Comparison of ENCODE assay signal across 18 cellular contexts in the genomic region with DNA sequence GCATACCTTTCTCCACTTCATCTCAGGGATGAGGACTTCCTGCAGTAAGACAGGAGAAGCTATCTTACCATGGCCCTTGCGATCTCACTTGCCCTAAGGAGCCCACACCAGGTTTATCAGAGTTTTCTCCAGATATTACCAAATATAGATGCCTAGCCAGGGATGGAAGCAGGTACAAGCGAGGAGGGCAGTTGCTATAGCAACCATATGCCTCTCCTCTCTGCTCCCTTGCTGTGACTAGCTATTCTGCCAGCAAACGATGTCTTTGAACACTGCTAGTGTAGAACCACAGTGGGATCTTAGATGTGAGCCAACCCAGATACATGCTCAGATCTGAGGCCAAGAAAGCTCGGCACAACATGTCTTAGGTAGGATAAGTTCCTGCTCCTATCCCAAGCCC. TPM values are rescaled to one million over a fixed set of nuclear protein-coding genes. Genes with fewer than 3 reads are reported as not detected.
DNase-seq lines count a peak whose midpoint lies in the region; ATAC-seq and TF ChIP-seq lines count a peak whose summit lies in the region.
"Had no signal": no experiment of that assay in that cellular context is flagged by ENCODE, and none has a peak within 500 bp of the region (broad histone marks: within the 10 kb centered on the region; RNA-seq: fewer than 3 reads in every experiment).

No MANE protein-coding gene starts in this region.

- peaks cover 23% of the 10 kb centered on the region for H3K4me1 Mint-ChIP-seq in neural progenitor cell
- peaks cover 0 to 6% of the 10 kb centered on the region in 2 donors for H3K4me1 Mint-ChIP-seq in effector memory CD8-positive, alpha-beta T cell (ENCODE audit: low read depth in 2 of 2)

- no peaks in the 10 kb centered on the region for H3K36me3 Mint-ChIP-seq in neural progenitor cell
- peaks cover 3% of the 10 kb centered on the region for H3K36me3 Mint-ChIP-seq in effector memory CD8-positive, alpha-beta T cell (ENCODE audit: insufficient read depth)
- H3K36me3 Mint-ChIP-seq: CD4-positive, CD25-positive, alpha-beta regulatory T cell had no signal

- H3K4me2 ChIP-seq in neural progenitor cell, result no peak overlapping the region
- H3K4me2 ChIP-seq: KMS-11, PC-9 had no signal

- H3K27ac Mint-ChIP-seq in neural progenitor cell, result peak overlapping the region; percentile 27
- no peak overlapping the region for H3K27ac Mint-ChIP-seq in effector memory CD8-positive, alpha-beta T cell

- H3K9ac ChIP-seq in neural progenitor cell, result no peak overlapping the region
- H3K9ac ChIP-seq: KMS-11 had no signal

- H3K27me3 Mint-ChIP-seq in neural progenitor cell (ENCODE audit: insufficient read depth, low read depth), result peaks cover 14% of the 10 kb centered on the region
- H3K27me3 Mint-ChIP-seq in effector memory CD8-positive, alpha-beta T cell, result peaks cover 0 to 28% of the 10 kb centered on the region in 2 donors

- no peak overlapping the region for H3K4me3 ChIP-seq in Jurkat, Clone E6-1 (ENCODE audit: low read length)
- H3K4me3 ChIP-seq in neural progenitor cell (no peak overlapping the region), transverse colon (no peak overlapping the region), WERI-Rb-1 (ENCODE audit: low read depth, low read length) (no peak overlapping the region)
- H3K4me3 ChIP-seq: PC-9 had no signal

- H2AFZ ChIP-seq in neural progenitor cell (replicated peaks), result no peak overlapping the region
- H2AFZ ChIP-seq: PC-9 had no signal

- no peak for TF ChIP-seq POLR2A in transverse colon (IDR thresholded peaks at IDR 0.05)

- H3K4me1 ChIP-seq in neural progenitor cell (peaks cover 8% of the 10 kb centered on the region), transverse colon (no peaks in the 10 kb centered on the region)

- WGBS in transverse colon (ENCODE audit: low coverage in 1 of 2), 2 donors, result 79 to 82% methylated on average over 2 to 4 of the region's 4 CpGs

- H3K4me3 Mint-ChIP-seq in neural progenitor cell, result no peak overlapping the region
- no peak overlapping the region for H3K4me3 Mint-ChIP-seq in effector memory CD8-positive, alpha-beta T cell
- H3K4me3 Mint-ChIP-seq: CD4-positive, CD25-positive, alpha-beta regulatory T cell had no signal

- H3K9me3 ChIP-seq in neural progenitor cell (ENCODE audit: low read depth), result no peaks in the 10 kb centered on the region
- no peaks in the 10 kb centered on the region for H3K9me3 ChIP-seq in transverse colon
- H3K9me3 ChIP-seq in WERI-Rb-1 (ENCODE audit: severe bottlenecking), result no peaks in the 10 kb centered on the region

- no peaks in the 10 kb centered on the region for H3K9me3 Mint-ChIP-seq in neural progenitor cell
- H3K9me3 Mint-ChIP-seq in effector memory CD8-positive, alpha-beta T cell, result no peaks in the 10 kb centered on the region
- H3K9me3 Mint-ChIP-seq: CD4-positive, CD25-positive, alpha-beta regulatory T cell had no signal

- TF ChIP-seq CTCF in neural progenitor cell (IDR thresholded peaks at IDR 0.05) (no peak), transverse colon (IDR thresholded peaks at IDR 0.05) (no peak), WERI-Rb-1 (IDR thresholded peaks at IDR 0.05; ENCODE audit: low read depth, low read length) (no peak)

- no peaks in the 10 kb centered on the region for H3K27me3 ChIP-seq in neural progenitor cell
- H3K27me3 ChIP-seq in transverse colon, result no peaks in the 10 kb centered on the region
- H3K27me3 ChIP-seq in WERI-Rb-1 (ENCODE audit: insufficient read depth, low read depth, severe bottlenecking), result no peaks in the 10 kb centered on the region

- H3K36me3 ChIP-seq in neural progenitor cell (no peaks in the 10 kb centered on the region), transverse colon (no peaks in the 10 kb centered on the region), WERI-Rb-1 (no peaks in the 10 kb centered on the region)

- no peaks in the 10 kb centered on the region for H3F3A ChIP-seq in neural progenitor cell (ENCODE audit: low read depth)

- H4K20me1 ChIP-seq in neural progenitor cell (ENCODE audit: low read depth), result no peaks in the 10 kb centered on the region

- H3K79me2 ChIP-seq in neural progenitor cell (ENCODE audit: low read depth), result no peaks in the 10 kb centered on the region

- in situ Hi-C loops in transverse colon (cut with MboI; ENCODE audit: low pct_ligation_motif_present in 1 of 4, low pct_unique_long_range_greater_than_20kb in 1 of 4, low sequenced_read_pairs in 3 of 4), result loop anchor here in 2 of 4 donors (25.0 kb wide), 4 partner anchors 276 to 701 kb away; partner anchors contain the start of gene NR2E3 (in 1 of the 2)

- ATAC-seq in effector memory CD8-positive, alpha-beta T cell (replicated peaks), result no peak

- no peak for TF ChIP-seq EP300 in transverse colon (IDR thresholded peaks at IDR 0.05; ENCODE audit: low read depth)

- intact Hi-C loops in transverse colon (cut with DNase I; ENCODE audit: low total_unique reads), result loop anchor here (5.0 kb wide), 1 partner anchor 1044 kb away; no protein-coding TSS in a partner anchor

- H3K27ac ChIP-seq in cingulate gyrus (ENCODE audit: low read depth, low read length) (peak overlapping the region; percentile 61), neural progenitor cell (no peak overlapping the region), transverse colon (no peak overlapping the region), WERI-Rb-1 (no peak overlapping the region)
- H3K27ac ChIP-seq: KMS-11, PC-9 had no signal

- DNase-seq in Jurkat, Clone E6-1 (ENCODE audit: low read depth, low spot score), result peak; percentile 51
- DNase-seq in NCI-H69 (lab: John Stamatoyannopoulos, UW) (peak; percentile 11), neural progenitor cell (ENCODE audit: low spot score) (no peak), transverse colon (no peak), WERI-Rb-1 (no peak)
- DNase-seq in stimulated activated CD4-positive, alpha-beta T cell treated with anti-CD3 and anti-CD28 coated beads, Interleukin-12 subunit alpha, Interleukin-12 subunit beta, amount 100 ng/mL, for 4 hours, result no peak
- no peak for DNase-seq in effector memory CD8-positive, alpha-beta T cell
- DNase-seq: CD4-positive, CD25-positive, alpha-beta regulatory T cell; EL; NCI-H1105; NCI-H2029 treated with DMSO at 0.1 percent for 48 hours; NCI-H446; NCI-H526 treated with DMSO at 0.1 percent for 48 hours; PC-9; RPMI8226; SHP77 had no signal

RNA-seq across cellular contexts. Expression of gene GRAMD2A, which starts 33.9 kb away (rescaled TPM):
- 0.80 TPM for polyA plus RNA-seq in Jurkat, Clone E6-1 (2012; ENCODE audit: insufficient read depth, insufficient read length)
- 0.40 and 0.43 TPM in 2 replicates for total RNA-seq in neural progenitor cell (ENCODE audit: low replicate concordance)
- 1 to 10 TPM in 1 of 4 donors, under 1 TPM in 1, not detected in 2; 0.41 to 1.4 TPM for total RNA-seq in transverse colon
- total RNA-seq: CD4-positive, CD25-positive, alpha-beta regulatory T cell had no signal
- polyA plus RNA-seq: CD4-positive, CD25-positive, alpha-beta regulatory T cell had no signal

RNA-seq across cellular contexts. Expression of gene SENP8, which starts 45.5 kb away (rescaled TPM):
- 5.3 TPM for polyA plus RNA-seq in Jurkat, Clone E6-1 (2012; ENCODE audit: insufficient read depth, insufficient read length)
- 9.0 and 13.5 TPM in 2 replicates for total RNA-seq in neural progenitor cell (ENCODE audit: low replicate concordance)
- total RNA-seq in transverse colon, result 1 to 10 TPM; 2.3 to 3.8 (median 2.5) TPM

RNA-seq across cellular contexts. Expression of gene MYO9A, which starts 45.8 kb away (rescaled TPM):
- polyA plus RNA-seq in Jurkat, Clone E6-1 (2012; ENCODE audit: insufficient read depth, insufficient read length), result 8.2 TPM
- total RNA-seq in neural progenitor cell (ENCODE audit: low replicate concordance) (19.6 and 38.5 TPM in 2 replicates), transverse colon (100 to 1,000 TPM in 1 of 4 donors, 10 to 100 TPM in 3; 52.4 to 103 (median 74.2) TPM)

Comparison
In these comparisons a context has a peak if more than half of its experiments do, and no peak if none do; other contexts are left out.
1. DNase-seq: peak in Jurkat, Clone E6-1 (single experiment) and NCI-H69 (single experiment); none in neural progenitor cell (single experiment), transverse colon (single experiment), stimulated activated CD4-positive, alpha-beta T cell treated with anti-CD3 and anti-CD28 coated beads, Interleukin-12 subunit alpha, Interleukin-12 subunit beta, amount 100 ng/mL, for 4 hours (single experiment), effector memory CD8-positive, alpha-beta T cell (0 of 3) and WERI-Rb-1 (single experiment).